ENCODE assay signal across 8 cellular contexts in genomic region chr5:115816226-115817042, GRCh38. TPM values are rescaled to one million over a fixed set of nuclear protein-coding genes. Genes with fewer than 3 reads are reported as not detected.
DNase-seq lines count a peak whose midpoint lies in the region; ATAC-seq and TF ChIP-seq lines count a peak whose summit lies in the region.

Gene CDO1 (minus strand): TSS chr5:115816659. CDS start chr5:115816397, 262 bp downstream.

- no peak for TF ChIP-seq POLR2A in erythroblast (IDR thresholded peaks at IDR 0.05; ENCODE audit: low read length)

- peak within 1 kb of the TSS; percentile 29 for H3K27ac Mint-ChIP-seq in activated CD8-positive, alpha-beta T cell treated with anti-CD3 and anti-CD28 coated beads, Interleukin-2, amount 10 ng/mL, durations not matched to agents 7 days and 5 days

- no peak within 1 kb of the TSS for H2BK5ac ChIP-seq in mesenchymal stem cell (ENCODE audit: low read depth, low read length, poor library complexity, severe bottlenecking)

- H3K4me3 ChIP-seq in mesenchymal stem cell (ENCODE audit: insufficient read depth in 1 of 2, low read depth in 1 of 2, low read length in 2 of 2) (peak within 1 kb of the TSS; percentile 55 to 85), subcutaneous abdominal adipose tissue (ENCODE audit: low read depth in 1 of 5, low read length in 5 of 5) (peak within 1 kb of the TSS; percentile 84 to 100 (median 90))

- peaks cover 2% of the 10 kb centered on the region for H3K36me3 Mint-ChIP-seq in activated CD8-positive, alpha-beta T cell treated with anti-CD3 and anti-CD28 coated beads, Interleukin-2, amount 10 ng/mL, durations not matched to agents 7 days and 5 days (ENCODE audit: low read depth)

- H3K27ac ChIP-seq in mesenchymal stem cell (ENCODE audit: low read length, poor library complexity, severe bottlenecking) (no peak within 1 kb of the TSS), subcutaneous abdominal adipose tissue (ENCODE audit: low read depth, low read length) (peak within 1 kb of the TSS; percentile 88)

- WGBS in mesenchymal stem cell = under 1% methylated on average over 64 of the region's 69 CpGs

- CTCF ChIA-PET in activated CD8-positive, alpha-beta T cell treated with anti-CD3 and anti-CD28 coated beads, Interleukin-2, amount 10 ng/mL, durations not matched to agents 7 days and 5 days (lab: Charles Lee) = interaction anchor here (0.7 kb wide), 1 partner anchor 23 kb away, joined by 3 read pairs; no protein-coding TSS in a partner anchor

- POLR2A ChIA-PET in activated CD8-positive, alpha-beta T cell treated with anti-CD3 and anti-CD28 coated beads, Interleukin-2, amount 10 ng/mL, durations not matched to agents 7 days and 5 days (lab: Charles Lee) = no interaction called here

- H3K79me1 ChIP-seq in mesenchymal stem cell (replicated peaks; ENCODE audit: low read length, poor library complexity, severe bottlenecking) = no peaks in the 10 kb centered on the region

- no peak within 1 kb of the TSS for H2AK5ac ChIP-seq in mesenchymal stem cell (ENCODE audit: low read length, severe bottlenecking)

- H3K4ac ChIP-seq in mesenchymal stem cell (ENCODE audit: low read depth in 1 of 2, low read length in 2 of 2) = no peak within 1 kb of the TSS

- no peaks in the 10 kb centered on the region for H3K9me3 ChIP-seq in mesenchymal stem cell (ENCODE audit: control insufficient read depth, low read length)
- no peaks in the 10 kb centered on the region for H3K9me3 ChIP-seq in subcutaneous abdominal adipose tissue (ENCODE audit: control insufficient read depth in 5 of 5, low read length in 5 of 5)

- peak; percentile 60 for DNase-seq in AG20443 (ENCODE audit: low spot score)
- peak; percentile 54 for DNase-seq in activated CD8-positive, alpha-beta T cell treated with anti-CD3 and anti-CD28 coated beads, Interleukin-2, amount 10 ng/mL, durations not matched to agents 7 days and 5 days
- DNase-seq in erythroblast (lab: John Stamatoyannopoulos, UW) = peak; percentile 10 to 22
- peak; percentile 68 for DNase-seq in mesenchymal stem cell

- H2AFZ ChIP-seq in mesenchymal stem cell (ENCODE audit: low read depth, low read length) = peak within 1 kb of the TSS; percentile 21

- H2BK120ac ChIP-seq in mesenchymal stem cell (ENCODE audit: low read depth, low read length) = peak within 1 kb of the TSS; percentile 91

- H3K4me1 ChIP-seq in mesenchymal stem cell (ENCODE audit: control insufficient read depth, insufficient read depth, low read depth, low read length) = peaks cover 14% of the 10 kb centered on the region
- H3K4me1 ChIP-seq in subcutaneous abdominal adipose tissue (ENCODE audit: control insufficient read depth in 5 of 5, insufficient read depth in 5 of 5, low read length in 5 of 5) = peaks cover 0 to 51% (median 36%) of the 10 kb centered on the region in 5 donors

- H3K4me2 ChIP-seq in mesenchymal stem cell (ENCODE audit: low read length, poor library complexity, severe bottlenecking) = peak within 1 kb of the TSS; percentile 78

- no peaks in the 10 kb centered on the region for H3K36me3 ChIP-seq in mesenchymal stem cell (ENCODE audit: control insufficient read depth in 1 of 2, insufficient read depth in 2 of 2, low read depth in 1 of 2, low read length in 2 of 2)
- peaks cover 0 to 9% (median 0%) of the 10 kb centered on the region in 5 donors for H3K36me3 ChIP-seq in subcutaneous abdominal adipose tissue (ENCODE audit: control insufficient read depth in 5 of 5, insufficient read depth in 5 of 5, low read length in 5 of 5)

- H3K18ac ChIP-seq in mesenchymal stem cell (ENCODE audit: low read depth in 1 of 2, low read length in 2 of 2) = peak within 1 kb of the TSS; percentile 11 to 53

- H3K27me3 Mint-ChIP-seq in activated CD8-positive, alpha-beta T cell treated with anti-CD3 and anti-CD28 coated beads, Interleukin-2, amount 10 ng/mL, durations not matched to agents 7 days and 5 days (ENCODE audit: low read depth) = peaks cover 68% of the 10 kb centered on the region

- peak within 1 kb of the TSS; percentile 18 for H4K91ac ChIP-seq in mesenchymal stem cell (ENCODE audit: low read length)

- ATAC-seq in HG02759 (IDR thresholded peaks at IDR 0.05; ENCODE audit: unreplicated experiment) (peak; percentile 72), HG02763 (IDR thresholded peaks at IDR 0.05; ENCODE audit: unreplicated experiment) (no peak), GM18858 (IDR thresholded peaks at IDR 0.05; ENCODE audit: unreplicated experiment) (no peak)
- peak; percentile 84 for ATAC-seq in activated CD8-positive, alpha-beta T cell treated with anti-CD3 and anti-CD28 coated beads, Interleukin-2, amount 10 ng/mL, durations not matched to agents 7 days and 5 days

- peak within 1 kb of the TSS in 1 of 2 experiments; percentile 98 for H3K23ac ChIP-seq in mesenchymal stem cell (ENCODE audit: low read length in 2 of 2)

- H3K9ac ChIP-seq in mesenchymal stem cell (ENCODE audit: low read length) = peak within 1 kb of the TSS; percentile 96
- H3K9ac ChIP-seq in subcutaneous abdominal adipose tissue (ENCODE audit: low read length in 5 of 5) = peak within 1 kb of the TSS; percentile 34 to 86 (median 70)

- H4K8ac ChIP-seq in mesenchymal stem cell (ENCODE audit: low read length) = peak within 1 kb of the TSS; percentile 63

- H2BK15ac ChIP-seq in mesenchymal stem cell (ENCODE audit: low read depth, poor library complexity, severe bottlenecking) = peak within 1 kb of the TSS; percentile 36

- no peak within 1 kb of the TSS for H2BK12ac ChIP-seq in mesenchymal stem cell (ENCODE audit: low read length in 2 of 2)

- peak within 1 kb of the TSS; percentile 64 for H3K4me3 Mint-ChIP-seq in activated CD8-positive, alpha-beta T cell treated with anti-CD3 and anti-CD28 coated beads, Interleukin-2, amount 10 ng/mL, durations not matched to agents 7 days and 5 days

- H3K4me1 Mint-ChIP-seq in activated CD8-positive, alpha-beta T cell treated with anti-CD3 and anti-CD28 coated beads, Interleukin-2, amount 10 ng/mL, durations not matched to agents 7 days and 5 days (ENCODE audit: low read depth) = peaks cover 36% of the 10 kb centered on the region

- peak within 1 kb of the TSS in 1 of 2 experiments; percentile 90 for H3K14ac ChIP-seq in mesenchymal stem cell (ENCODE audit: low read length in 2 of 2)

- no peaks in the 10 kb centered on the region for H3K9me3 Mint-ChIP-seq in activated CD8-positive, alpha-beta T cell treated with anti-CD3 and anti-CD28 coated beads, Interleukin-2, amount 10 ng/mL, durations not matched to agents 7 days and 5 days (ENCODE audit: insufficient read depth)

- H3K27me3 ChIP-seq in mesenchymal stem cell (ENCODE audit: control insufficient read depth in 1 of 2, insufficient read depth in 1 of 2, low read length in 2 of 2) = peaks cover 21 to 43% of the 10 kb centered on the region in 2 experiments
- H3K27me3 ChIP-seq in subcutaneous abdominal adipose tissue (ENCODE audit: control insufficient read depth in 5 of 5, insufficient read depth in 4 of 5, low read length in 5 of 5) = peaks cover 0 to 23% (median 5%) of the 10 kb centered on the region in 5 donors

RNA-seq across cellular contexts. Expression of gene CDO1, which starts in this region (rescaled TPM):
- under 1 TPM in 1 of 2 experiments, not detected in 1; 0.40 TPM for total RNA-seq in activated CD8-positive, alpha-beta T cell treated with anti-CD3 and anti-CD28 coated beads, Interleukin-2, amount 10 ng/mL, durations not matched to agents 7 days and 5 days
- polyA plus RNA-seq in mesenchymal stem cell (2013, experiment 1 of 2) = 0.46 TPM
- polyA plus RNA-seq in mesenchymal stem cell (2013, experiment 2 of 2) = 0.70 TPM

Comparison
In these comparisons a context has a peak if more than half of its experiments do, and no peak if none do; other contexts are left out.
1. Peak in DNase-seq and ATAC-seq in activated CD8-positive, alpha-beta T cell treated with anti-CD3 and anti-CD28 coated beads, Interleukin-2, amount 10 ng/mL, durations not matched to agents 7 days and 5 days; RNA of the gene not detected or under 1 TPM.
2. DNase-seq: peak in every context shown above with its lines; median percentile 68 in mesenchymal stem cell; 60 in AG20443; 54 in activated CD8-positive, alpha-beta T cell treated with anti-CD3 and anti-CD28 coated beads, Interleukin-2, amount 10 ng/mL, durations not matched to agents 7 days and 5 days; 16 in erythroblast.